ENCODE assay signal across 8 cellular contexts in the genomic region with DNA sequence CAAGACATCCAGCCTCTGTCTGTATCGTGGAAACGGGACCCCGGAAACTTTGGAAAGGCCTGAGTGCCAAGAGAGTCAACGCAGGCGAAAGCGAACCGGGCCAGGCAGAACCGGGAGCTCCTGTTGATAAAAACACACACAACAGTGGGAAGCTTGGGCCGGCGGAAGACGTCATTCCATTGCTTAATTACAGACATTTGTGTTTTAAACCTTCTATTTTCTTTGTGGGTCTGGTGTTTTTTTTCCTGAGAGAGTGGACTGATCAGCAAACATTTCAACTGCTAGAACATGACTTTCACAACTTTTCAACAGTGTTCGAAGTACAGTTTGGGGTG. TPM values are rescaled to one million over a fixed set of nuclear protein-coding genes. Genes with fewer than 3 reads are reported as not detected.
DNase-seq lines count a peak whose midpoint lies in the region; ATAC-seq and TF ChIP-seq lines count a peak whose summit lies in the region.

No MANE protein-coding gene starts in this region.

- peak overlapping the region in 1 of 2 experiments; percentile 53; a peak in 1 of 4 replicates for H4K8ac ChIP-seq in IMR-90 (ENCODE audit: low read depth in 2 of 2, low read length in 2 of 2)

- in situ Hi-C loops in IMR-90 (cut with MboI; ENCODE audit: low sequenced_read_pairs) (no loop called here), GM13977 (cut with MboI; ENCODE audit: low pct_unique_long_range_greater_than_20kb, low sequenced_read_pairs, unreplicated experiment) (no loop called here)

- POLR2A ChIA-PET in IMR-90 (lab: Charles Lee; ENCODE audit: unreplicated experiment), result no interaction called here

- peak overlapping the region; percentile 29 for H2AK9ac ChIP-seq in IMR-90 (replicated peaks; ENCODE audit: low read depth, low read length, poor library complexity)

- H2AK5ac ChIP-seq in IMR-90 (ENCODE audit: low read depth, low read length), result no peak overlapping the region

- H3K9me3 ChIP-seq in IMR-90 (ENCODE audit: control insufficient read depth, insufficient read depth, low read length) (no peaks in the 10 kb centered on the region), mucosa of stomach (ENCODE audit: control insufficient read depth, low read length) (no peaks in the 10 kb centered on the region)

- BruUV-seq in IMR-90 (replicated peaks; lab: Mats Ljungman, UMichigan), result no TSS peak

- H3K4me1 ChIP-seq in IMR-90 (ENCODE audit: control insufficient read depth, insufficient read depth, low read length) (peaks cover 3% of the 10 kb centered on the region; the same call in 1 of the 2 replicates), mucosa of stomach (ENCODE audit: control insufficient read depth, insufficient read depth, low read length) (peaks cover 2% of the 10 kb centered on the region)

- no CpG with 5 or more reads among the region's 12 CpGs for WGBS in IMR-90 (ENCODE audit: extremely low coverage in 2 of 2, insufficient read length in 1 of 2), 2 experiments

- CTCF ChIA-PET in IMR-90 (lab: Yijun Ruan, JAX), result interaction anchor here (0.7 kb wide), 1 partner anchor 11 kb away, joined by 3 read pairs; no protein-coding TSS in a partner anchor

- no peaks in the 10 kb centered on the region; the same call in none of the 2 replicates for H3K9me1 ChIP-seq in IMR-90 (ENCODE audit: insufficient read depth, low read length)

- no peak overlapping the region for H2BK120ac ChIP-seq in IMR-90 (ENCODE audit: low read depth, low read length)

- H3K23ac ChIP-seq in IMR-90 (ENCODE audit: low read depth, low read length), result peak overlapping the region; percentile 37

- dilution Hi-C loops in IMR-90 (cut with HindIII; ENCODE audit: low sequenced_read_pairs, unreplicated experiment), result no loop called here

- H4K20me1 ChIP-seq in IMR-90 (ENCODE audit: insufficient read depth, low read length), result no peaks in the 10 kb centered on the region

- H2BK5ac ChIP-seq in IMR-90 (ENCODE audit: low read depth, low read length, poor library complexity, severe bottlenecking), result no peak overlapping the region

- peak overlapping the region; percentile 54 for H3K4ac ChIP-seq in IMR-90 (ENCODE audit: low read depth, low read length)

- no peak overlapping the region for H4K91ac ChIP-seq in IMR-90 (ENCODE audit: insufficient read depth, low read depth, low read length)

- TF ChIP-seq CTCF in 22Rv1 (IDR thresholded peaks at IDR 0.05) (no peak), IMR-90 (conservative IDR thresholded peaks at IDR 0.05; ENCODE audit: low read depth, low read length) (no peak), dorsolateral prefrontal cortex (IDR thresholded peaks at IDR 0.05 in 54 of 56, conservative IDR thresholded peaks at IDR 0.05 in 2 of 56; ENCODE audit: low read depth in 1 of 56, partially characterized antibody in 56 of 56) (no peak), GM13977 (IDR thresholded peaks at IDR 0.05; ENCODE audit: extremely low read depth, insufficient read depth, missing control alignments) (no peak)

- H3K56ac ChIP-seq in IMR-90 (ENCODE audit: extremely low read depth, insufficient read depth, low read length), result 0 out of 2 replicates have a peak overlapping the region, but pooled peaks have one; percentile 5

- H3K4me3 ChIP-seq in IMR-90 (ENCODE audit: insufficient read depth, low read depth, low read length), result peak overlapping the region; percentile 63
- peak overlapping the region; percentile 59 to 94 (median 82) for H3K4me3 ChIP-seq in dorsolateral prefrontal cortex
- H3K4me3 ChIP-seq in mucosa of stomach (ENCODE audit: low read length), result peak overlapping the region; percentile 55

- ATAC-seq in IMR-90 (ENCODE audit: low read depth) (peak; percentile 2; the same call in 1 of the 2 replicates), HG02759 (IDR thresholded peaks at IDR 0.05; ENCODE audit: unreplicated experiment) (no peak)

- no peak overlapping the region for H2BK15ac ChIP-seq in IMR-90 (ENCODE audit: low read depth, low read length)

- peak overlapping the region; percentile 94 for H2AFZ ChIP-seq in IMR-90 (replicated peaks; ENCODE audit: low read length, poor library complexity)

- H3K79me1 ChIP-seq in IMR-90 (ENCODE audit: low read depth in 1 of 2, low read length in 2 of 2), result no peaks in the 10 kb centered on the region

- DNase-seq in IMR-90 (no peak), dorsolateral prefrontal cortex (no peak), GM19238 (ENCODE audit: insufficient read length, low spot score) (no peak), GM13977 (ENCODE audit: low spot score) (no peak), NCI-H774 (lab: John Stamatoyannopoulos, UW) (no peak)

- peak overlapping the region; percentile 71 for H3K9ac ChIP-seq in IMR-90 (ENCODE audit: low read depth, low read length)
- H3K9ac ChIP-seq in mucosa of stomach (ENCODE audit: low read length), result peak overlapping the region; percentile 62

- H3K14ac ChIP-seq in IMR-90 (replicated peaks; ENCODE audit: low read depth, low read length), result peak overlapping the region; percentile 4; the same call in 1 of the 2 replicates

- no peak for TF ChIP-seq POLR2A in IMR-90 (IDR thresholded peaks at IDR 0.05; ENCODE audit: low read depth, low read length)

- peaks cover 19% of the 10 kb centered on the region for H3K27me3 ChIP-seq in IMR-90 (ENCODE audit: control insufficient read depth, insufficient read depth, low read length)
- no peaks in the 10 kb centered on the region for H3K27me3 ChIP-seq in dorsolateral prefrontal cortex
- H3K27me3 ChIP-seq in mucosa of stomach (ENCODE audit: control insufficient read depth, insufficient read depth, low read length), result peaks cover 26% of the 10 kb centered on the region

- TF ChIP-seq RAD21 in IMR-90 (IDR thresholded peaks at IDR 0.05; ENCODE audit: low read length), result no peak

- intact Hi-C loops in IMR-90 (cut with micrococcal nuclease) (loop anchor here (2.0 kb wide), 1 partner anchor 24 kb away; a partner anchor contains a TSS), dorsolateral prefrontal cortex (cut with DNase I) (loop anchor here in 1 of 2 donors (2.0 kb wide), 1 partner anchor 24 kb away; a partner anchor contains a TSS)

- H3K36me3 ChIP-seq in IMR-90 (ENCODE audit: control insufficient read depth, insufficient read depth, low read length), result no peaks in the 10 kb centered on the region
- H3K36me3 ChIP-seq in mucosa of stomach (ENCODE audit: control insufficient read depth, insufficient read depth, low read length), result no peaks in the 10 kb centered on the region

- peak overlapping the region; percentile 16; the same call in 1 of the 2 replicates for H3K18ac ChIP-seq in IMR-90 (ENCODE audit: low read depth, low read length)

- peak overlapping the region; percentile 92 for H3K4me2 ChIP-seq in IMR-90 (ENCODE audit: low read depth, low read length)

- H4K5ac ChIP-seq in IMR-90 (ENCODE audit: low read depth, low read length), result no peak overlapping the region

- H3K27ac ChIP-seq in 22Rv1, result peak overlapping the region; percentile 61
- no peak overlapping the region; the same call in 1 of the 2 replicates for H3K27ac ChIP-seq in IMR-90 (ENCODE audit: insufficient read depth, low read length)
- peak overlapping the region in 45 of 59 donors; percentile 6 to 85 (median 61) for H3K27ac ChIP-seq in dorsolateral prefrontal cortex

- no peak overlapping the region for H2BK20ac ChIP-seq in IMR-90 (ENCODE audit: low read depth, low read length)

TF ChIP-seq in IMR-90, 13 proteins besides CTCF, POLR2A, EP300 and RAD21:
- no peak for TF ChIP-seq SMC3 (IDR thresholded peaks at IDR 0.05; ENCODE audit: low read depth, low read length)
- TF ChIP-seq RCOR1 (IDR thresholded peaks at IDR 0.05; ENCODE audit: insufficient replicate concordance, low read length), result no peak
- TF ChIP-seq, protein P1, sequence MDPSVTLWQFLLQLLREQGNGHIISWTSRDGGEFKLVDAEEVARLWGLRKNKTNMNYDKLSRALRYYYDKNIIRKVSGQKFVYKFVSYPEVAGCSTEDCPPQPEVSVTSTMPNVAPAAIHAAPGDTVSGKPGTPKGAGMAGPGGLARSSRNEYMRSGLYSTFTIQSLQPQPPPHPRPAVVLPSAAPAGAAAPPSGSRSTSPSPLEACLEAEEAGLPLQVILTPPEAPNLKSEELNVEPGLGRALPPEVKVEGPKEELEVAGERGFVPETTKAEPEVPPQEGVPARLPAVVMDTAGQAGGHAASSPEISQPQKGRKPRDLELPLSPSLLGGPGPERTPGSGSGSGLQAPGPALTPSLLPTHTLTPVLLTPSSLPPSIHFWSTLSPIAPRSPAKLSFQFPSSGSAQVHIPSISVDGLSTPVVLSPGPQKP (IDR thresholded peaks at IDR 0.05; ENCODE audit: borderline replicate concordance, low read depth, low read length), result no peak
- no peak for TF ChIP-seq BHLHE40 (IDR thresholded peaks at IDR 0.05; ENCODE audit: low read depth, low read length)
- TF ChIP-seq FOS (IDR thresholded peaks at IDR 0.05; ENCODE audit: low read depth, low read length), result no peak
- TF ChIP-seq CEBPB (IDR thresholded peaks at IDR 0.05; ENCODE audit: low read depth, low read length), result peak; percentile 24; the same call in 1 of the 2 replicates
- TF ChIP-seq MAFK (IDR thresholded peaks at IDR 0.05; ENCODE audit: low read depth, low read length), result no peak
- TF ChIP-seq CHD1 (IDR thresholded peaks at IDR 0.05; ENCODE audit: low read depth, low read length), result no peak
TF ChIP-seq in IMR-90: peak in this region for 1.

RNA-seq across cellular contexts. Expression of a gene that starts 0.9 kb away (rescaled TPM):
- total RNA-seq in IMR-90 (2012; rRNA removed) (0.54 and 0.83 TPM in 2 replicates), dorsolateral prefrontal cortex (100 to 1,000 TPM in 116 of 120 experiments, 10 to 100 TPM in 4; 66.1 to 191 (median 137) TPM)
- 1.1 and 1.3 TPM in 2 replicates for polyA plus RNA-seq in IMR-90 (2012; rRNA removed)
- polyA plus RNA-seq in IMR-90 (2012; cell fraction: cytosol; rRNA removed), result 0.56 and 0.93 TPM in 2 replicates
- 0.74 and 1.1 TPM in 2 replicates for polyA plus RNA-seq in IMR-90 (2012; cell fraction: nucleus; rRNA removed; ENCODE audit: low replicate concordance)

RNA-seq across cellular contexts. Expression of a gene that starts 24.0 kb away (rescaled TPM):
- total RNA-seq in IMR-90 (2012; rRNA removed) (0.90 and 1.4 TPM in 2 replicates), dorsolateral prefrontal cortex (10 to 100 TPM; 23.4 to 76.2 (median 37.1) TPM)
- 12.1 and 19.9 TPM in 2 replicates for polyA plus RNA-seq in IMR-90 (2012; rRNA removed)
- 11.6 and 33.1 TPM in 2 replicates for polyA plus RNA-seq in IMR-90 (2012; cell fraction: cytosol; rRNA removed)
- polyA plus RNA-seq in IMR-90 (2012; cell fraction: nucleus; rRNA removed; ENCODE audit: low replicate concordance), result 14.2 and 21.7 TPM in 2 replicates

Comparison
In these comparisons a context has a peak if more than half of its experiments do, and no peak if none do; other contexts are left out.
1. RNA of a gene that starts 0.9 kb away (total RNA-seq): 66.1 to 191 TPM in dorsolateral prefrontal cortex; 0.54 to 0.83 TPM in IMR-90; every median in the first group is over 10 times any median in the second.
2. RNA of a gene that starts 24.0 kb away (total RNA-seq): 23.4 to 76.2 TPM in dorsolateral prefrontal cortex; 0.90 to 1.4 TPM in IMR-90; every median in the first group is over 10 times any median in the second.
3. Peak in every context shown above with its lines, with median percentiles within 50 percentile points of each other: H3K4me3 ChIP-seq.